In the genomic region with DNA sequence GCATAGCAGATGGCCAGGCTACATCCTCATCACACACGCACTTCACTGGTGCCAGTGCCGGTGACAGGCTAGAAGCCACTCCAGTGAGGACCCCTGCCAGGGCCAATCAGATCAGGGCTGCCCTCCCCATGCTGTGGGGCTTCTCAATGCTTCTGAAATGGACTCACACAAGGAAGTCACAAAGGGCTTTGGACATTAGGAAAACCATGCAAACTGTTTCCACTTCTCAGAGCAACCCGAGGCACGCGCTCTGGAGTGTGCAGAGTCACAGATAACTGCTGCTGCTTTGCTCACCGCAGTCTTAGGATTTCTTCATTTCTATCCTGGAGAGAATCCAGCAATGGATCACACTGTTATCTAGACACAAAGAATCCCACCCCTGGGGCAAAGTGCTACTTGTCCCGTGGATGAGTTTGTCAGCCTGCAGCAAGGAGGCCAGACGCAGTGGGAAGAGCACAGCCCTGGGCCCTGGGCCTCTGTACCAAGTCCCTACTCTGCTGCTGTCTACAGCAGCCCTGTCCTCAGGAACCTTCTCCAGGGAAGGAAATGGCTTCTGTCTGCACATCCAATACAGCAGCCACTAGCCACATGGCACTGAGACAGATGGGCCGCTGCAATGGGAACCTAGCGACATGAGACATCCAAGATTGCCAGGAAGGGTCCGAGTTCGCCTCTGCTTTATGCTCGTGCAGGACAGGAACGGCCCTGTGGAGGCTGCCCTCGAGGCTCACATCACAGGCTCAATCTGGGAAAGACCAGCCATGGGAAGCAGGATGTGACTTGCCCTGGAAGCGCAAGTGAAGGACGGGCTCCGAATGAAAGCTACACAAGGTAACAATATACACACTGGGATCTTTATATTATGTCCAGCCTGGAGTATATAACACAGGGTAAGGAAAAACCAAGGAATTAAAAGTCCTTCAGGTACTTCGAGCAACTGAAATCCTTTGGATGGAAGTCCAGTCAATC, we compare ENCODE assay signal across 14 cellular contexts.
DNase-seq lines count a peak whose midpoint lies in the region; ATAC-seq, FAIRE-seq and TF ChIP-seq lines count a peak whose summit lies in the region.
"Had no signal": no experiment of that assay in that cellular context is flagged by ENCODE, and none has a peak within 500 bp of the region (broad histone marks: within the 10 kb centered on the region; RNA-seq: fewer than 3 reads in every experiment).

No MANE protein-coding gene starts in this region.

- H3K36me3 ChIP-seq in small intestine (ENCODE audit: control insufficient read depth in 2 of 2, insufficient read depth in 2 of 2, low read length in 2 of 2): no peaks in the 10 kb centered on the region

- H3K36me3 Mint-ChIP-seq in activated CD8-positive, alpha-beta memory T cell treated with anti-CD3 and anti-CD28 coated beads, Interleukin-2, amount 10 ng/mL, durations not matched to agents 7 days and 5 days: no peaks in the 10 kb centered on the region
- H3K36me3 Mint-ChIP-seq: T-cell had no signal

- H3K27ac ChIP-seq in right cardiac atrium (ENCODE audit: low read length) (peak overlapping the region; percentile 43), small intestine (ENCODE audit: low read depth in 1 of 2, low read length in 1 of 2) (peak overlapping the region in 1 of 2 donors; percentile 4)

- in situ Hi-C loops in astrocyte of the spinal cord (cut with HindIII; ENCODE audit: low sequenced_read_pairs): no loop called here

- DNase-seq in H4 (ENCODE audit: low spot score) (peak; percentile 14), astrocyte of the spinal cord (ENCODE audit: low read depth, low spot score) (peak; percentile 56), right cardiac atrium (peak in 2 of 3 donors; percentile 35 to 68), small intestine (peak; percentile 45), NCI-H128 (lab: John Stamatoyannopoulos, UW; ENCODE audit: unreplicated experiment) (no peak), NCI-H1930 (lab: John Stamatoyannopoulos, UW) (no peak)
- no peak for DNase-seq in activated CD8-positive, alpha-beta memory T cell treated with anti-CD3 and anti-CD28 coated beads, Interleukin-2, amount 10 ng/mL, durations not matched to agents 7 days and 5 days
- DNase-seq: activated CD8-positive, alpha-beta memory T cell treated with anti-CD3 and anti-CD28 coated beads for 24 hours; NCI-H748 treated with DMSO at 0.1 percent for 48 hours; T-cell had no signal

- no peak for TF ChIP-seq CTCF in astrocyte of the spinal cord (IDR thresholded peaks at IDR 0.05; ENCODE audit: low read depth, low read length)

- WGBS in right cardiac atrium: 73% methylated on average over 19 of the region's 19 CpGs
- 70 to 81% (median 73%) methylated on average over 19 of the region's 19 CpGs for WGBS in small intestine, 3 donors

- H3K4me1 ChIP-seq in right cardiac atrium (ENCODE audit: control insufficient read depth, insufficient read depth, low read length) (peaks cover 16% of the 10 kb centered on the region), small intestine (ENCODE audit: control insufficient read depth in 2 of 2, insufficient read depth in 1 of 2, low read depth in 1 of 2, low read length in 1 of 2) (peaks cover 7 to 13% of the 10 kb centered on the region in 2 donors)

- peaks cover 4% of the 10 kb centered on the region for H3K27me3 Mint-ChIP-seq in activated CD8-positive, alpha-beta memory T cell treated with anti-CD3 and anti-CD28 coated beads, Interleukin-2, amount 10 ng/mL, durations not matched to agents 7 days and 5 days
- H3K27me3 Mint-ChIP-seq: memory B cell had no signal

- intact Hi-C loops in right cardiac atrium (cut with DNase I): no loop called here

- H3K9me3 Mint-ChIP-seq in activated CD8-positive, alpha-beta memory T cell treated with anti-CD3 and anti-CD28 coated beads, Interleukin-2, amount 10 ng/mL, durations not matched to agents 7 days and 5 days (ENCODE audit: low read depth): no peaks in the 10 kb centered on the region
- H3K9me3 Mint-ChIP-seq: memory B cell, T-cell had no signal

- H3K27me3 ChIP-seq in right cardiac atrium (ENCODE audit: control insufficient read depth, insufficient read depth): no peaks in the 10 kb centered on the region
- no peaks in the 10 kb centered on the region for H3K27me3 ChIP-seq in small intestine (ENCODE audit: control insufficient read depth in 2 of 2, insufficient read depth in 2 of 2, low read length in 2 of 2)
- H3K27me3 ChIP-seq: esophagus muscularis mucosa had no signal

- ATAC-seq in right cardiac atrium (peak; percentile 40 to 43), GM21737 (IDR thresholded peaks at IDR 0.05; ENCODE audit: unreplicated experiment) (no peak)
- ATAC-seq in activated CD8-positive, alpha-beta memory T cell treated with anti-CD3 and anti-CD28 coated beads, Interleukin-2, amount 10 ng/mL, durations not matched to agents 7 days and 5 days: no peak
- ATAC-seq: T-cell had no signal

- no peak overlapping the region for H3K27ac Mint-ChIP-seq in activated CD8-positive, alpha-beta memory T cell treated with anti-CD3 and anti-CD28 coated beads, Interleukin-2, amount 10 ng/mL, durations not matched to agents 7 days and 5 days
- H3K27ac Mint-ChIP-seq: memory B cell, T-cell had no signal

- FAIRE-seq in small intestine (lab: Jason Lieb, UNC): no peak

- peaks cover 14% of the 10 kb centered on the region for H3K4me1 Mint-ChIP-seq in activated CD8-positive, alpha-beta memory T cell treated with anti-CD3 and anti-CD28 coated beads, Interleukin-2, amount 10 ng/mL, durations not matched to agents 7 days and 5 days
- H3K4me1 Mint-ChIP-seq: memory B cell had no signal

- no peak overlapping the region for H3K4me3 ChIP-seq in astrocyte of the spinal cord (ENCODE audit: low read depth, low read length)
- no peak overlapping the region for H3K4me3 ChIP-seq in right cardiac atrium (ENCODE audit: low read length)
- H3K4me3 ChIP-seq in small intestine (ENCODE audit: low read depth in 1 of 2, low read length in 2 of 2): no peak overlapping the region
- H3K4me3 ChIP-seq: esophagus muscularis mucosa, HAP-1 had no signal

- CTCF ChIA-PET in activated CD8-positive, alpha-beta memory T cell treated with anti-CD3 and anti-CD28 coated beads, Interleukin-2, amount 10 ng/mL, durations not matched to agents 7 days and 5 days (lab: Charles Lee): no interaction called here

- H3K4me3 Mint-ChIP-seq in activated CD8-positive, alpha-beta memory T cell treated with anti-CD3 and anti-CD28 coated beads, Interleukin-2, amount 10 ng/mL, durations not matched to agents 7 days and 5 days: no peak overlapping the region
- H3K4me3 Mint-ChIP-seq: memory B cell, T-cell had no signal

- no peaks in the 10 kb centered on the region for H3K9me3 ChIP-seq in right cardiac atrium (ENCODE audit: control insufficient read depth, low read length)
- H3K9me3 ChIP-seq in small intestine (ENCODE audit: control insufficient read depth, low read depth): no peaks in the 10 kb centered on the region
- H3K9me3 ChIP-seq: esophagus muscularis mucosa, HAP-1 had no signal

Comparison
In these comparisons a context has a peak if more than half of its experiments do, and no peak if none do; other contexts are left out.
1. DNase-seq: peak in H4 (single experiment), astrocyte of the spinal cord (single experiment), right cardiac atrium (2 of 3) and small intestine (single experiment); none in NCI-H128 (single experiment), NCI-H1930 (0 of 2) and activated CD8-positive, alpha-beta memory T cell treated with anti-CD3 and anti-CD28 coated beads, Interleukin-2, amount 10 ng/mL, durations not matched to agents 7 days and 5 days (single experiment).
2. ATAC-seq: peak in right cardiac atrium (2 of 2); none in GM21737 (single experiment) and activated CD8-positive, alpha-beta memory T cell treated with anti-CD3 and anti-CD28 coated beads, Interleukin-2, amount 10 ng/mL, durations not matched to agents 7 days and 5 days (single experiment).